In genomic region chr11:120117991-120118390, GRCh38 we compare ENCODE assay signal across 20 cellular contexts. TPM values are rescaled to one million over a fixed set of nuclear protein-coding genes. Genes with fewer than 3 reads are reported as not detected.
DNase-seq lines count a peak whose midpoint lies in the region; ATAC-seq and TF ChIP-seq lines count a peak whose summit lies in the region.
"Had no signal": no experiment of that assay in that cellular context is flagged by ENCODE, and none has a peak within 500 bp of the region (broad histone marks: within the 10 kb centered on the region; RNA-seq: fewer than 3 reads in every experiment).

No MANE protein-coding gene starts in this region.

- DNase-seq in Right ventricle myocardium inferior (ENCODE audit: missing footprints): peak; percentile 57
- DNase-seq in left ventricle myocardium superior: no peak
- DNase-seq in osteoblast (ENCODE audit: insufficient read length, low spot score, missing footprints): peak; percentile 55
- no peak for DNase-seq in effector CD8-positive, alpha-beta T cell (lab: John Stamatoyannopoulos, UW)
- DNase-seq in NCI-H1105 treated with DMSO at 0.1 percent for 48 hours (lab: John Stamatoyannopoulos, UW): no peak
- no peak for DNase-seq in ecto neural progenitor cell (ENCODE audit: low spot score)
- DNase-seq: AML-193; CD4-positive, alpha-beta memory T cell; DMS153; DMS79; GDM1; GM23248; H7; HFFc6; IMR-90 had no signal

- H4K20me1 ChIP-seq in osteoblast (ENCODE audit: insufficient read depth, low read length): no peaks in the 10 kb centered on the region

- no peaks in the 10 kb centered on the region for H3K9me3 ChIP-seq in esophagus (ENCODE audit: control insufficient read depth in 2 of 2, insufficient read depth in 1 of 2, low read depth in 1 of 2, low read length in 1 of 2)
- no peaks in the 10 kb centered on the region for H3K9me3 ChIP-seq in osteoblast (ENCODE audit: low read depth, low read length)
- H3K9me3 ChIP-seq: A549 had no signal

- no peak overlapping the region for H3K4me3 ChIP-seq in esophagus (ENCODE audit: low read depth in 1 of 2, low read length in 2 of 2)
- H3K4me3 ChIP-seq in osteoblast (ENCODE audit: insufficient read depth, low read length): no peak overlapping the region
- H3K4me3 ChIP-seq: A549, GM23248 had no signal

- TF ChIP-seq CTCF in osteoblast (IDR thresholded peaks at IDR 0.05; ENCODE audit: extremely low read depth, low read depth, low read length): no peak

- H3K27me3 ChIP-seq in esophagus (ENCODE audit: control insufficient read depth in 1 of 2, insufficient read depth in 2 of 2, low read length in 2 of 2) (no peaks in the 10 kb centered on the region), osteoblast (ENCODE audit: insufficient read depth, low read length) (peaks cover 2% of the 10 kb centered on the region)

- no peak for ATAC-seq in Right ventricle myocardium inferior
- no peak for ATAC-seq in left ventricle myocardium superior
- ATAC-seq: A549, HCT116 had no signal

- no peaks in the 10 kb centered on the region for H3K79me2 ChIP-seq in osteoblast (ENCODE audit: insufficient read depth, low read length)

- peaks cover 0 to 85% of the 10 kb centered on the region in 2 donors for H3K36me3 ChIP-seq in esophagus (ENCODE audit: control insufficient read depth in 2 of 2, insufficient read depth in 2 of 2, low read length in 1 of 2)
- H3K36me3 ChIP-seq in osteoblast (ENCODE audit: insufficient read depth, low read length): no peaks in the 10 kb centered on the region

- H3K27ac ChIP-seq in esophagus (ENCODE audit: low read depth in 2 of 2, low read length in 1 of 2) (peak overlapping the region; percentile 21 to 71), osteoblast (ENCODE audit: low read depth, low read length) (no peak overlapping the region)
- H3K27ac ChIP-seq: 22Rv1, A549, C4-2B, GM23248 had no signal

- intact Hi-C loops in Right ventricle myocardium inferior (cut with DNase I): no loop called here
- intact Hi-C loops in left ventricle myocardium superior (cut with micrococcal nuclease): no loop called here

- H3K4me1 ChIP-seq in esophagus (ENCODE audit: control insufficient read depth in 2 of 2, insufficient read depth in 2 of 2, low read length in 1 of 2) (peaks cover 0 to 22% of the 10 kb centered on the region in 2 donors), osteoblast (ENCODE audit: insufficient read depth, low read length) (no peaks in the 10 kb centered on the region)

- no peak overlapping the region for H2AFZ ChIP-seq in osteoblast (ENCODE audit: low read length)
- H2AFZ ChIP-seq: GM23248 had no signal

- WGBS in esophagus, 2 donors: 45% methylated on average over 9 of the region's 9 CpGs

- no peak overlapping the region for H3K4me2 ChIP-seq in osteoblast (ENCODE audit: insufficient read depth, low read length)
- H3K4me2 ChIP-seq: A549 had no signal

RNA-seq across cellular contexts. Expression of gene TRIM29, which starts 19.9 kb away (rescaled TPM):
- not detected for total RNA-seq in Right ventricle myocardium inferior
- 0.50 TPM for total RNA-seq in left ventricle myocardium superior
- polyA plus RNA-seq in esophagus: 1,000 to 10,000 TPM in 1 of 2 donors, 100 to 1,000 TPM in 1; 943 to 1,078 TPM
- total RNA-seq in osteoblast: under 0.01 and 0.36 TPM in 2 replicates
- total RNA-seq: CD4-positive, alpha-beta memory T cell; GM23248; IMR-90 had no signal
- polyA plus RNA-seq: CD4-positive, alpha-beta memory T cell; IMR-90 had no signal

Comparison
In these comparisons a context has a peak if more than half of its experiments do, and no peak if none do; other contexts are left out.
1. DNase-seq: peak in Right ventricle myocardium inferior (single experiment) and osteoblast (single experiment); none in left ventricle myocardium superior (single experiment), effector CD8-positive, alpha-beta T cell (single experiment), NCI-H1105 treated with DMSO at 0.1 percent for 48 hours (single experiment) and ecto neural progenitor cell (single experiment).